Comparison of ENCODE assay signal across 8 cellular contexts in genomic region chr5:78648359-78649219, GRCh38.
DNase-seq lines count a peak whose midpoint lies in the region; ATAC-seq lines count a peak whose summit lies in the region.

Gene LHFPL2, minus strand, starts transcription at chr5:78648772. Its CDS starts 138,559 bp downstream, at chr5:78510213.

- H3K4me3 ChIP-seq in SK-N-MC, result peak within 1 kb of the TSS; percentile 88
- peak within 1 kb of the TSS; percentile 77 for H3K4me3 ChIP-seq in skeletal muscle cell (ENCODE audit: low read depth, low read length)

- no peaks in the 10 kb centered on the region for H3K9me3 Mint-ChIP-seq in central memory CD8-positive, alpha-beta T cell

- H3K27me3 Mint-ChIP-seq in central memory CD8-positive, alpha-beta T cell, result peaks cover 69% of the 10 kb centered on the region

- no peaks in the 10 kb centered on the region for H3K36me3 ChIP-seq in SK-N-MC (ENCODE audit: insufficient read depth, low read length)

- DNase-seq in DMS53 treated with DMSO at 0.1 percent for 48 hours (lab: John Stamatoyannopoulos, UW; ENCODE audit: unreplicated experiment), result peak; percentile 26
- peak; percentile 54 for DNase-seq in HK-2 (ENCODE audit: unreplicated experiment)
- DNase-seq in SK-N-MC (ENCODE audit: low read depth, low spot score), result no peak
- no peak for DNase-seq in central memory CD8-positive, alpha-beta T cell (ENCODE audit: low spot score in 2 of 2)
- DNase-seq in iPS-NIHi7 (ENCODE audit: extremely low spot score), result peak; percentile 84
- DNase-seq in skeletal muscle cell (ENCODE audit: low read depth), result no peak
- DNase-seq in GM19240 (ENCODE audit: insufficient read length, low spot score), result no peak

- peak; percentile 59 for ATAC-seq in GM19463 (IDR thresholded peaks at IDR 0.05; ENCODE audit: unreplicated experiment)
- peak; percentile 33 for ATAC-seq in central memory CD8-positive, alpha-beta T cell (replicated peaks; ENCODE audit: extremely low read depth, poor library complexity, severe bottlenecking)

- H3K9ac ChIP-seq in SK-N-MC (ENCODE audit: insufficient read length), result peak within 1 kb of the TSS; percentile 76

- no peaks in the 10 kb centered on the region for H3K36me3 Mint-ChIP-seq in central memory CD8-positive, alpha-beta T cell (ENCODE audit: insufficient read depth)

- no peaks in the 10 kb centered on the region for H3K9me3 ChIP-seq in SK-N-MC (ENCODE audit: low read depth, low read length)

- peaks cover 18% of the 10 kb centered on the region for H3K4me1 Mint-ChIP-seq in central memory CD8-positive, alpha-beta T cell

- no peak within 1 kb of the TSS for H3K27ac ChIP-seq in SK-N-MC

- H3K27ac Mint-ChIP-seq in central memory CD8-positive, alpha-beta T cell (ENCODE audit: low read depth), result no peak within 1 kb of the TSS

- peak within 1 kb of the TSS; percentile 77 for H3K4me3 Mint-ChIP-seq in central memory CD8-positive, alpha-beta T cell

Comparison
In these comparisons a context has a peak if more than half of its experiments do, and no peak if none do; other contexts are left out.
1. DNase-seq: peak in DMS53 treated with DMSO at 0.1 percent for 48 hours (single experiment), HK-2 (single experiment) and iPS-NIHi7 (single experiment); none in SK-N-MC (single experiment), central memory CD8-positive, alpha-beta T cell (0 of 2), skeletal muscle cell (single experiment) and GM19240 (single experiment).